Comparison of ENCODE assay signal across 1 cellular context in the genomic region with DNA sequence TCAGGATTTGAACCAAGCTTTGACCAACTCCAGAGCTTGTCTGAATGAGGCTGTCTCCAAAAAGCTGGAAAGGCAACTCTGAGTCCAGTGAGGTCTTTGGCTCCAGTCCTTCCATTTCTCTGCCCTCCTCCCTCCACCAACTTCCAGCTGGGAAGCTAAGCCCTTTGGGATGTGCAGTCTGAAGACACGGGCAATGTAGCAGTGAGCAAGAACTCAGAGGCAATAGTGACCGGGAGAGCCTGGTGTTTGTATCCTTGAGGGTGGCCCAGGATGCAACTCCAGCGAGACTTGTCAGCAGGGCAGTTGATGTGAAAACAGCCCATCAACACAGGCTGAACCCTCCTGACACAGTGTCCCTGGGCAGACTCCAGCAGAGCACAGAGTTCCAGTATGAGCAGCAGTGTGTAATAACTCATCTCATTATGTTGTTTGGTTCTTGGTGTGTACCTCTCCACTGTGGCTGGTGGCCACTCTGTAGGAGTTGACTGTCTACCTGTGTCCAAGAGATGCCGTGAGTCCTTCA.
TF ChIP-seq lines count a peak whose summit lies in the region.

No MANE protein-coding gene starts in this region.

TF ChIP-seq in GM23338, 12 proteins besides CTCF, POLR2A, EP300 and RAD21 (continued from another document):
- no peak for TF ChIP-seq NANOG (IDR thresholded peaks at IDR 0.05; ENCODE audit: borderline replicate concordance)
- TF ChIP-seq ZNF331 (CRISPR knock-in tag; IDR thresholded peaks at IDR 0.05; ENCODE audit: low read depth), result no peak
- TF ChIP-seq POLR2AphosphoS5 (IDR thresholded peaks at IDR 0.05; ENCODE audit: low read depth), result no peak
